ENCODE assay signal across 16 cellular contexts in genomic region chr2:42547446-42548295, GRCh38. TPM values are rescaled to one million over a fixed set of nuclear protein-coding genes. Genes with fewer than 3 reads are reported as not detected.
"Had no signal": no experiment of that assay in that cellular context is flagged by ENCODE, and none has a peak within 500 bp of the region (broad histone marks: within the 10 kb centered on the region; RNA-seq: fewer than 3 reads in every experiment).

No MANE protein-coding gene starts in this region.

- H3K9me3 ChIP-seq: thyroid gland had no signal

- H3K36me3 ChIP-seq: thyroid gland had no signal

- H3K36me3 Mint-ChIP-seq: activated naive CD8-positive, alpha-beta T cell; natural killer cell; stimulated activated effector memory CD8-positive, alpha-beta T cell treated with anti-CD3 and anti-CD28 coated beads, Interleukin-12 subunit alpha, Interleukin-12 subunit beta, amount 100 ng/mL, for 72 hours had no signal

- H3K27me3 Mint-ChIP-seq: activated naive CD8-positive, alpha-beta T cell had no signal

- H2AFZ ChIP-seq: hepatocyte had no signal

- DNase-seq: activated CD4-positive, alpha-beta T cell treated with anti-CD3 and anti-CD28 coated beads for 48 hours; activated CD8-positive, alpha-beta memory T cell treated with anti-CD3 and anti-CD28 coated beads, Interleukin-2, amount 50 U/mL, for 4 hours; activated CD8-positive, alpha-beta T cell treated with anti-CD3 and anti-CD28 coated beads, Interleukin-2, amount 10 ng/mL, durations not matched to agents 7 days and 5 days; activated gamma-delta T cell treated with Interleukin-2 at 50 U/mL for 16 hours; amniotic stem cell; kidney glomerular epithelial cell; mesendoderm; natural killer cell; retina; thyroid gland had no signal

- ATAC-seq: activated CD8-positive, alpha-beta T cell treated with anti-CD3 and anti-CD28 coated beads, Interleukin-2, amount 10 ng/mL, durations not matched to agents 7 days and 5 days; natural killer cell; stimulated activated effector memory CD8-positive, alpha-beta T cell treated with anti-CD3 and anti-CD28 coated beads, Interleukin-12 subunit alpha, Interleukin-12 subunit beta, amount 100 ng/mL, for 72 hours had no signal

- H3K79me2 ChIP-seq: hepatocyte had no signal

- H3K27me3 ChIP-seq: dorsolateral prefrontal cortex, hepatocyte, thyroid gland had no signal

- H3K4me1 Mint-ChIP-seq: stimulated activated effector memory CD8-positive, alpha-beta T cell treated with anti-CD3 and anti-CD28 coated beads, Interleukin-12 subunit alpha, Interleukin-12 subunit beta, amount 100 ng/mL, for 72 hours had no signal

- H3K9me3 Mint-ChIP-seq: natural killer cell; stimulated activated effector memory CD8-positive, alpha-beta T cell treated with anti-CD3 and anti-CD28 coated beads, Interleukin-12 subunit alpha, Interleukin-12 subunit beta, amount 100 ng/mL, for 72 hours had no signal

- H3K27ac Mint-ChIP-seq: activated CD8-positive, alpha-beta T cell treated with anti-CD3 and anti-CD28 coated beads, Interleukin-2, amount 10 ng/mL, durations not matched to agents 7 days and 5 days; activated naive CD8-positive, alpha-beta T cell; natural killer cell had no signal

- H3K4me2 ChIP-seq: hepatocyte had no signal

- H3K4me3 Mint-ChIP-seq: activated CD8-positive, alpha-beta T cell treated with anti-CD3 and anti-CD28 coated beads, Interleukin-2, amount 10 ng/mL, durations not matched to agents 7 days and 5 days; activated naive CD8-positive, alpha-beta T cell; natural killer cell; stimulated activated effector memory CD8-positive, alpha-beta T cell treated with anti-CD3 and anti-CD28 coated beads, Interleukin-12 subunit alpha, Interleukin-12 subunit beta, amount 100 ng/mL, for 72 hours had no signal

- H3K4me1 ChIP-seq: thyroid gland had no signal

- H3K27ac ChIP-seq: hepatocyte, thyroid gland had no signal

- H3K4me3 ChIP-seq: hepatocyte, thyroid gland had no signal

RNA-seq across cellular contexts. Expression of gene KCNG3, which starts 53.9 kb away (rescaled TPM):
- total RNA-seq: cardiac septum, liver, natural killer cell, thyroid gland had no signal
- polyA plus RNA-seq: hepatocyte, liver had no signal
